ENCODE assay signal across 9 cellular contexts in the genomic region with DNA sequence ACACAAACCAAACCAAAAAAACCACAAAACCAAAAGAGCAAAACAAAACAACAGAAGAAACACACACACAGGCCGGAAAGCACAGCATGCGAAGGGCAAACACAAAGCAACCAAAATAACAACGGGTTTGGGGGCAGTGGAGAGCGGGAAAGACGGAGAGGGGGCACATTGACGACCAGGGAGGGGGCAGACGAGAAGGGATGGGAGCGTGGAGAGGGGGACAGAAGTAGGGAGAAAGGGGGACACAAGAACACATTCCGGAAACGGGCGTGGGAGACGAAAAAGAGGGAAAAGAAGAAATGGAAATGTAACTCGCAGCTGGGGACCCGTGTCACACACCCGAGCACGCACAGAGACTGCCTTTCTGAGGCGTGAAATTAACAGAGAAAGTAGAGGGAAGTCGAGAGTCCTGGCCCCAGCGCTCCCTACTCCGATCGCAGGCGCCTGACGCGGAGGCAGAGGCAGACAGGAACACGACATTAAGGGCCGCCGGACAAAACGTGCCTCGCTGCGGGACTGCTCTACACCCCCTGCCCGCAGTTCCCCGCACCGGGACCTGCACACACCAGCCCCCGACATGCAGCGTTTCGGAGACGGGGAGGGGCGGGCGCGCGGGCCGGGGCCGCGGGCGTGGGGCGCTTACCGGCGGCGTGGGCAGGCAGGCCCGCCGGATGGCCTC. TPM values are rescaled to one million over a fixed set of nuclear protein-coding genes. Genes with fewer than 3 reads are reported as not detected.
DNase-seq lines count a peak whose midpoint lies in the region; ATAC-seq and TF ChIP-seq lines count a peak whose summit lies in the region.
"Had no signal": no experiment of that assay in that cellular context is flagged by ENCODE, and none has a peak within 500 bp of the region (broad histone marks: within the 10 kb centered on the region; RNA-seq: fewer than 3 reads in every experiment).

No MANE protein-coding gene starts in this region.

- H3K27ac Mint-ChIP-seq in WTC11: no peak overlapping the region

- TF ChIP-seq POLR2A in vagina (IDR thresholded peaks at IDR 0.05): no peak

- no peaks in the 10 kb centered on the region for H3K9me3 ChIP-seq in vagina

- intact Hi-C loops in vagina (cut with DNase I): no loop called here

- H3K4me1 ChIP-seq in vagina: peaks cover 38% of the 10 kb centered on the region

- H3K9me3 Mint-ChIP-seq in WTC11: no peaks in the 10 kb centered on the region

- H3K4me3 Mint-ChIP-seq in WTC11: peak overlapping the region; percentile 78

- peak overlapping the region; percentile 14 to 27 for H3K4me3 ChIP-seq in vagina

- ATAC-seq in GM18909 (IDR thresholded peaks at IDR 0.05; ENCODE audit: poor library complexity, unreplicated experiment) (peak; percentile 32), HG03280 (IDR thresholded peaks at IDR 0.05; ENCODE audit: unreplicated experiment) (peak; percentile 19), WTC11 (no peak)

- CTCF ChIA-PET in WTC11 (lab: Charles Lee): interaction anchor here (0.8 to 5.0 kb wide), 4 partner anchors 10 to 362 kb away, joined by 3 to 34 read pairs (median 3); no protein-coding TSS in a partner anchor

- peaks cover 59% of the 10 kb centered on the region for H3K27me3 ChIP-seq in vagina

- no peaks in the 10 kb centered on the region for H3K36me3 Mint-ChIP-seq in WTC11

- no peak for TF ChIP-seq CTCF in WTC11 (IDR thresholded peaks at IDR 0.05)
- no peak for TF ChIP-seq CTCF in vagina (IDR thresholded peaks at IDR 0.05)

- POLR2A ChIA-PET in WTC11 (lab: Charles Lee): interaction anchor here (1.0 kb wide), 1 partner anchor 16 kb away, joined by 5 read pairs; no protein-coding TSS in a partner anchor

- H3K4me1 Mint-ChIP-seq in WTC11: peaks cover 60% of the 10 kb centered on the region

- H3K36me3 ChIP-seq in vagina: no peaks in the 10 kb centered on the region

- no peak overlapping the region for H3K27ac ChIP-seq in vagina
- H3K27ac ChIP-seq: KMS-11 had no signal

- DNase-seq in CD1c-positive myeloid dendritic cell (ENCODE audit: extremely low spot score) (peak; percentile 38), WTC11 (ENCODE audit: low spot score) (peak; percentile 32), left kidney (ENCODE audit: low read depth, low spot score) (peak; percentile 48), vagina (ENCODE audit: extremely low spot score in 2 of 2) (no peak), cerebellar nuclear complex (lab: John Stamatoyannopoulos, UW) (no peak), GDM1 (lab: John Stamatoyannopoulos, UW) (no peak)

- peaks cover 97% of the 10 kb centered on the region for H3K27me3 Mint-ChIP-seq in WTC11 (ENCODE audit: low read depth)

TF ChIP-seq in WTC11, 78 proteins besides CTCF, POLR2A, EP300 and RAD21:
- TF ChIP-seq NFYB (CRISPR knock-in tag; conservative IDR thresholded peaks at IDR 0.05; ENCODE audit: low read depth): no peak
- TF ChIP-seq, protein P1, sequence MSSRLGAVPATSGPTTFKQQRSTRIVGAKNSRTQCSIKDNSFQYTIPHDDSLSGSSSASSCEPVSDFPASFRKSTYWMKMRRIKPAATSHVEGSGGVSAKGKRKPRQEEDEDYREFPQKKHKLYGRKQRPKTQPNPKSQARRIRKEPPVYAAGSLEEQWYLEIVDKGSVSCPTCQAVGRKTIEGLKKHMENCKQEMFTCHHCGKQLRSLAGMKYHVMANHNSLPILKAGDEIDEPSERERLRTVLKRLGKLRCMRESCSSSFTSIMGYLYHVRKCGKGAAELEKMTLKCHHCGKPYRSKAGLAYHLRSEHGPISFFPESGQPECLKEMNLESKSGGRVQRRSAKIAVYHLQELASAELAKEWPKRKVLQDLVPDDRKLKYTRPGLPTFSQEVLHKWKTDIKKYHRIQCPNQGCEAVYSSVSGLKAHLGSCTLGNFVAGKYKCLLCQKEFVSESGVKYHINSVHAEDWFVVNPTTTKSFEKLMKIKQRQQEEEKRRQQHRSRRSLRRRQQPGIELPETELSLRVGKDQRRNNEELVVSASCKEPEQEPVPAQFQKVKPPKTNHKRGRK (CRISPR knock-in tag; IDR thresholded peaks at IDR 0.05; ENCODE audit: borderline replicate concordance): 0 out of 2 replicates have a peak, but pooled peaks have one; percentile 21

RNA-seq across cellular contexts. Expression of a gene that starts 0.7 kb away (rescaled TPM):
- total RNA-seq in WTC11 (2021): 0.11 to 0.26 TPM (median 0.14 TPM) in 3 replicates
- total RNA-seq in vagina: not detected

RNA-seq across cellular contexts. Expression of a gene that starts 56.3 kb away (rescaled TPM):
- 13.4 to 16.9 TPM (median 16.7 TPM) in 3 replicates for total RNA-seq in WTC11 (2021)
- total RNA-seq in vagina: 11.8 TPM

Comparison
In these comparisons a context has a peak if more than half of its experiments do, and no peak if none do; other contexts are left out.
1. DNase-seq: peak in CD1c-positive myeloid dendritic cell (single experiment), WTC11 (single experiment) and left kidney (single experiment); none in vagina (0 of 2), cerebellar nuclear complex (0 of 2) and GDM1 (single experiment).